8 cellular contexts compared by ENCODE assay signal in genomic region chr5:164013077-164013670, GRCh38.
A peak's percentile ranks its signal among the peaks of the same experiment; 100 is the strongest.
DNase-seq lines count a peak whose midpoint lies in the region; ATAC-seq and TF ChIP-seq lines count a peak whose summit lies in the region.

No MANE protein-coding gene starts in this region.

- DNase-seq in AG20443 (ENCODE audit: low spot score) (peak; percentile 57), HFF-Myc (ENCODE audit: extremely low read depth, low read depth) (peak; percentile 25), SK-N-DZ (ENCODE audit: low spot score) (peak; percentile 82), epithelial cell of proximal tubule (ENCODE audit: low read depth) (peak; percentile 38), cortex of kidney (lab: John Stamatoyannopoulos, UW) (no peak)
- peak in 1 of 9 donors; percentile 22 for DNase-seq in naive thymus-derived CD4-positive, alpha-beta T cell

- H3K4me1 Mint-ChIP-seq in naive thymus-derived CD4-positive, alpha-beta T cell, result peaks cover 0 to 3% (median 0%) of the 10 kb centered on the region in 7 donors

- no peak overlapping the region for H3K9ac ChIP-seq in Loucy (ENCODE audit: low read depth, low read length, poor library complexity, severe bottlenecking)

- H3K9me3 Mint-ChIP-seq in naive thymus-derived CD4-positive, alpha-beta T cell, result peaks cover 0 to 7% (median 0%) of the 10 kb centered on the region in 11 donors

- TF ChIP-seq CTCF in GM12872 (IDR thresholded peaks at IDR 0.05; ENCODE audit: insufficient read depth, low read depth, low read length) (peak; percentile 57), HFF-Myc (IDR thresholded peaks at IDR 0.05; ENCODE audit: low read depth, low read length, missing control alignments) (peak; percentile 30), Loucy (conservative IDR thresholded peaks at IDR 0.05; ENCODE audit: low read length) (peak; percentile 60), epithelial cell of proximal tubule (conservative IDR thresholded peaks at IDR 0.05; ENCODE audit: low read depth, low read length) (peak; percentile 72)

- H3K9me3 ChIP-seq in Loucy (ENCODE audit: insufficient read depth, low read depth, low read length), result no peaks in the 10 kb centered on the region
- no peaks in the 10 kb centered on the region for H3K9me3 ChIP-seq in naive thymus-derived CD4-positive, alpha-beta T cell (ENCODE audit: control insufficient read depth in 2 of 3, low read length in 3 of 3)

- H3K4me1 ChIP-seq in Loucy (ENCODE audit: insufficient read depth, low read length, poor library complexity, severe bottlenecking), result no peaks in the 10 kb centered on the region
- H3K4me1 ChIP-seq in naive thymus-derived CD4-positive, alpha-beta T cell (ENCODE audit: control insufficient read depth in 2 of 2, insufficient read depth in 2 of 2, low read length in 2 of 2), result no peaks in the 10 kb centered on the region

- H2AFZ ChIP-seq in Loucy (ENCODE audit: low read length), result no peak overlapping the region; the same call in 1 of the 2 replicates

- no peaks in the 10 kb centered on the region for H3K27me3 Mint-ChIP-seq in naive thymus-derived CD4-positive, alpha-beta T cell

- H3K36me3 Mint-ChIP-seq in naive thymus-derived CD4-positive, alpha-beta T cell, result no peaks in the 10 kb centered on the region

- no peaks in the 10 kb centered on the region for H4K20me1 ChIP-seq in Loucy (ENCODE audit: insufficient read depth, low read length, poor library complexity, severe bottlenecking)

- H3F3A ChIP-seq in Loucy (ENCODE audit: low read depth), result no peaks in the 10 kb centered on the region

- H3K27ac Mint-ChIP-seq in naive thymus-derived CD4-positive, alpha-beta T cell, result no peak overlapping the region

- H3K27me3 ChIP-seq in Loucy (ENCODE audit: insufficient read depth, low read length, poor library complexity, severe bottlenecking), result no peaks in the 10 kb centered on the region
- H3K27me3 ChIP-seq in naive thymus-derived CD4-positive, alpha-beta T cell (ENCODE audit: control insufficient read depth in 2 of 2, insufficient read depth in 2 of 2, low read length in 2 of 2), result no peaks in the 10 kb centered on the region

- CTCF ChIA-PET in naive thymus-derived CD4-positive, alpha-beta T cell (lab: Charles Lee), result no interaction called here

- peak; percentile 41 for ATAC-seq in naive thymus-derived CD4-positive, alpha-beta T cell

- no peaks in the 10 kb centered on the region for H3K36me3 ChIP-seq in Loucy (ENCODE audit: insufficient read depth, low read length)
- no peaks in the 10 kb centered on the region for H3K36me3 ChIP-seq in naive thymus-derived CD4-positive, alpha-beta T cell (ENCODE audit: control insufficient read depth in 2 of 3, insufficient read depth in 3 of 3, low read length in 3 of 3)

- H3K79me2 ChIP-seq in Loucy (ENCODE audit: insufficient read depth, low read length), result no peaks in the 10 kb centered on the region

- no peak overlapping the region for H3K4me2 ChIP-seq in Loucy (ENCODE audit: low read depth, low read length, poor library complexity, severe bottlenecking)

- H3K9me2 ChIP-seq in Loucy (replicated peaks; ENCODE audit: low read depth, low read length), result no peaks in the 10 kb centered on the region

- intact Hi-C loops in naive thymus-derived CD4-positive, alpha-beta T cell (cut with micrococcal nuclease), result loop anchor here in 1 of 2 donors (1.0 to 10.0 kb wide), 3 partner anchors 448 to 1444 kb away; no protein-coding TSS in a partner anchor

- H3K27ac ChIP-seq in naive thymus-derived CD4-positive, alpha-beta T cell (ENCODE audit: low read depth, low read length), result no peak overlapping the region

- no peak overlapping the region for H3K4me3 ChIP-seq in HFF-Myc (replicated peaks; ENCODE audit: low read depth, low read length)
- no peak overlapping the region for H3K4me3 ChIP-seq in Loucy (ENCODE audit: low read length, poor library complexity, severe bottlenecking)
- H3K4me3 ChIP-seq in epithelial cell of proximal tubule (ENCODE audit: low read depth, low read length), result no peak overlapping the region
- H3K4me3 ChIP-seq in naive thymus-derived CD4-positive, alpha-beta T cell (ENCODE audit: low read length), result no peak overlapping the region

- POLR2A ChIA-PET in naive thymus-derived CD4-positive, alpha-beta T cell (lab: Charles Lee), result no interaction called here

- no peak overlapping the region for H3K4me3 Mint-ChIP-seq in naive thymus-derived CD4-positive, alpha-beta T cell
